Comparison of ENCODE assay signal across 1 cellular context in genomic region chr1:58903450-58904298, GRCh38.
TF ChIP-seq lines count a peak whose summit lies in the region.

No MANE protein-coding gene starts in this region.

TF ChIP-seq in SK-N-SH, 30 proteins besides CTCF, POLR2A, EP300 and RAD21 (continued from another document):
- TF ChIP-seq REST (IDR thresholded peaks at IDR 0.05; ENCODE audit: low read depth, low read length) (peak; percentile 37; the same call in 1 of the 2 replicates), MAX (IDR thresholded peaks at IDR 0.05; ENCODE audit: low read depth) (peak; percentile 54; the same call in 1 of the 2 replicates), EZH2phosphoT487 (IDR thresholded peaks at IDR 0.05; ENCODE audit: borderline replicate concordance, low read depth) (no peak), YY1 (IDR thresholded peaks at IDR 0.05; ENCODE audit: low read depth) (peak; percentile 53; the same call in 1 of the 2 replicates), TAF1 (IDR thresholded peaks at IDR 0.05; ENCODE audit: borderline replicate concordance, low read depth, low read length) (peak; percentile 26; the same call in 1 of the 2 replicates), ZBTB33 (IDR thresholded peaks at IDR 0.05; ENCODE audit: borderline replicate concordance, low read depth) (peak; percentile 45; the same call in 1 of the 2 replicates), CHD2 (IDR thresholded peaks at IDR 0.05; ENCODE audit: low read length, partially characterized antibody) (peak; percentile 12), GABPA (IDR thresholded peaks at IDR 0.05; ENCODE audit: low read depth) (no peak)
TF ChIP-seq in SK-N-SH: peak in this region for 12.
